ENCODE assay signal across 8 cellular contexts in the genomic region with DNA sequence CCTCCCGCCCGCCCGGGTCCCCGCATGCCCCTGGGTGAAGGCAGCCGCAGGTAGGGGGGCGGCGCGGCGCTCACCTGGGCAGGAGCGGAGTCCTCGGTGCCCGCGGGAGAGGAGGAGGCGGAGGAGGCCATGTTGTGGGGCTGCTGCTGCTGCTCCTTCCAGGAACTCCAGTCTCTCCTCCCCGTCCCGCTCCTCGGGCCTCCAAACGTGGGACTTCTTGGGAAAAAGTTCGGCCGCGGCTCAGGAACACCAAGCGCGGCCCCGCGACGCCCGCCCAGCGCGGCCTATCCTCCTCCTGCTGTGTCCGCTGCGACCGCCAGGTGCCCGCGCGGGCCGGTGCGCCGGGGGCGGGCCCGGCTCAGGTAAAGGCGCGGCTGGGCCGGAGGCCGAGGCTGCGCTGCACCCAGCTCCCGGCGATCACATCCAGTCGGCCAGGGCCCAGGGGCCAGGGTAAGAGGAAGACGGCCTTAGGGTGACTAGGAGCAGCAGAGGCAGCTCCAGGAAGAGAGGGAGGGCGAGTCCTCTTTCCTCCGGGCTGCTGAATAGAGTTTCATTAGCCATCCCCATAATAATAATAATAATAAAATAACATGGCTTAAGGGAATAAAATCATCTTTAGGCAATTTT. TPM values are rescaled to one million over a fixed set of nuclear protein-coding genes. Genes with fewer than 3 reads are reported as not detected.
A peak's percentile ranks its signal among the peaks of the same experiment; 100 is the strongest.
DNase-seq lines count a peak whose midpoint lies in the region; ATAC-seq and TF ChIP-seq lines count a peak whose summit lies in the region.

No MANE protein-coding gene starts in this region.

- H3K4me1 ChIP-seq in heart right ventricle, result peaks cover 0 to 28% (median 6%) of the 10 kb centered on the region in 9 donors

- H3K4me3 ChIP-seq in heart right ventricle (peak overlapping the region; percentile 37 to 64 (median 52)), retinal pigment epithelial cell (ENCODE audit: low read length) (peak overlapping the region; percentile 64)

- ATAC-seq in HG02571 (IDR thresholded peaks at IDR 0.05; ENCODE audit: unreplicated experiment), result peak; percentile 55
- peak in 1 of 8 donors; percentile 69 for ATAC-seq in heart right ventricle

- H3K27me3 ChIP-seq in heart right ventricle, result peaks cover 5 to 70% (median 55%) of the 10 kb centered on the region in 7 donors

- WGBS in heart right ventricle, 2 donors, result 1% methylated on average over 50 to 51 of the region's 51 CpGs

- no peaks in the 10 kb centered on the region for H3K9me3 ChIP-seq in heart right ventricle

- peak overlapping the region in 1 of 10 donors; percentile 80 for H3K27ac ChIP-seq in heart right ventricle

- DNase-seq in DMS 273 (lab: John Stamatoyannopoulos, UW; ENCODE audit: unreplicated experiment), result peak; percentile 60
- no peak for DNase-seq in DMS 273 treated with DMSO at 0.1 percent for 48 hours (lab: John Stamatoyannopoulos, UW)
- peak; percentile 54 for DNase-seq in NCI-H510A (lab: John Stamatoyannopoulos, UW)
- peak; percentile 40 for DNase-seq in activated gamma-delta T cell treated with Interleukin-2 at 50 U/mL for 16 hours
- DNase-seq in heart right ventricle, result peak in 1 of 2 donors; percentile 12
- DNase-seq in retinal pigment epithelial cell (ENCODE audit: low read depth), result no peak
- no peak for DNase-seq in amygdala (lab: John Stamatoyannopoulos, UW)

- intact Hi-C loops in heart right ventricle (cut with DNase I), result no loop called here

- H3K36me3 ChIP-seq in heart right ventricle, result no peaks in the 10 kb centered on the region

- TF ChIP-seq CTCF in heart right ventricle (IDR thresholded peaks at IDR 0.05) (peak in 5 of 9 donors; percentile 16 to 33 (median 20)), retinal pigment epithelial cell (conservative IDR thresholded peaks at IDR 0.05; ENCODE audit: low read depth, low read length) (peak; percentile 34)

RNA-seq across cellular contexts. Expression of gene CDK1, which starts 45.0 kb away (rescaled TPM):
- 1 to 10 TPM in 5 of 10 donors, under 1 TPM in 5; 0.27 to 8.6 (median 1.0) TPM for total RNA-seq in heart right ventricle
- 1 to 10 TPM in 1 of 2 donors, under 1 TPM in 1; 0.74 to 2.0 TPM for polyA plus RNA-seq in heart right ventricle

Comparison
In these comparisons a context has a peak if more than half of its experiments do, and no peak if none do; other contexts are left out.
1. DNase-seq: peak in DMS 273 (single experiment), NCI-H510A (single experiment) and activated gamma-delta T cell treated with Interleukin-2 at 50 U/mL for 16 hours (single experiment); none in DMS 273 treated with DMSO at 0.1 percent for 48 hours (single experiment), retinal pigment epithelial cell (single experiment) and amygdala (0 of 56).